In the genomic region with DNA sequence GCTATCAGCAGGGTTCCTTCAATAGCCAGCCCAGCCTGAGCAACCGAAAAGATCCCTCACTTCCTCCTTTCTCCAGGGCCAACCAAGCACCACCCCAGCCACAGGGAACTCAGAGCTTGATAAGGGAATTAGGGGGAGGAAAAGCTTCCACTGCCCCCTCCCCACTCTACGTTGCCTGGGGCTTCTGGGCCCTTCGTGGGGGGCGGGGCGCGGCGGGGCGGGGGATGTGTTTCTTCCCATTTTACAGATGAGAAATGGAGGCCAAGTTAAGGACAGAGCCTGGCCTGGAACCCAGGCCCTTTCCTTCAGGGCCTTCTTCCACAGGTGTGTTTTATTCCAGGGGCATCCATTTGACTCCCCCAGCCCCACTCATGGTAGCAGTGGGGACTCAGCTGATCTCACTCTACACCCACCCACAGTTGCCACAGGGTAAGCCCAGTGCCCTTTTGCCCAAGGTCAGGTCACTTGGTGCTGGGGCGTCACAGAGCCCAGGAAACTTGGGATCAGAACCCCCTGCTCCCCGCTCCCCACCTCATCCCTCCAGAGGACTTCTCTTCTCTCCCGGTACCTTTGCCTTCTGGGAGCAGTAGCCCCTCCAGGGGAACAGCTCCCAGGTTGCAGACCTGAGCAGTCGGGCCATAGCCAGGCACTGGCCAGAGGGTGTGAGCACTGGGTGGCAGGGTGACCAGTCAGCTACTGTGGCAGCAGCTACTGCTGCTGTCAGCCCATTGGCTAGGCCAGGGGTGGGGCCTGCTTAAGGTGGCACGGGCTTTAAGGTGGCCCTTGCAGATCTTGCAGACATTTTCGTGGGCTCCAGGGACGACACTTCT, we compare ENCODE assay signal across 1 cellular context.
TF ChIP-seq lines count a peak whose summit lies in the region.

TSS of gene LDHD (minus strand) at position 700 of the 830 bp plus-strand sequence. CDS start at position 640, 60 bp downstream.

TF ChIP-seq in HepG2, 621 proteins besides CTCF, POLR2A, EP300 and RAD21 (continued from another document and continues in another):
- TF ChIP-seq, protein P1, sequence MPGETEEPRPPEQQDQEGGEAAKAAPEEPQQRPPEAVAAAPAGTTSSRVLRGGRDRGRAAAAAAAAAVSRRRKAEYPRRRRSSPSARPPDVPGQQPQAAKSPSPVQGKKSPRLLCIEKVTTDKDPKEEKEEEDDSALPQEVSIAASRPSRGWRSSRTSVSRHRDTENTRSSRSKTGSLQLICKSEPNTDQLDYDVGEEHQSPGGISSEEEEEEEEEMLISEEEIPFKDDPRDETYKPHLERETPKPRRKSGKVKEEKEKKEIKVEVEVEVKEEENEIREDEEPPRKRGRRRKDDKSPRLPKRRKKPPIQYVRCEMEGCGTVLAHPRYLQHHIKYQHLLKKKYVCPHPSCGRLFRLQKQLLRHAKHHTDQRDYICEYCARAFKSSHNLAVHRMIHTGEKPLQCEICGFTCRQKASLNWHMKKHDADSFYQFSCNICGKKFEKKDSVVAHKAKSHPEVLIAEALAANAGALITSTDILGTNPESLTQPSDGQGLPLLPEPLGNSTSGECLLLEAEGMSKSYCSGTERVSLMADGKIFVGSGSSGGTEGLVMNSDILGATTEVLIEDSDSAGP (CRISPR knock-in tag; IDR thresholded peaks at IDR 0.05; ENCODE audit: borderline replicate concordance) = peak; percentile 87
- TF ChIP-seq ZFYVE20 (CRISPR knock-in tag; IDR thresholded peaks at IDR 0.05; ENCODE audit: borderline replicate concordance, low read depth) (no peak), PBX2 (CRISPR knock-in tag; IDR thresholded peaks at IDR 0.05) (no peak), ZNF773 (CRISPR knock-in tag; IDR thresholded peaks at IDR 0.05; ENCODE audit: borderline replicate concordance) (no peak), TEF (CRISPR knock-in tag; IDR thresholded peaks at IDR 0.05) (no peak), ZHX2 (IDR thresholded peaks at IDR 0.05; ENCODE audit: low read depth) (no peak), ZHX2 (CRISPR knock-in tag; IDR thresholded peaks at IDR 0.05; ENCODE audit: borderline replicate concordance) (no peak), DDIT3 (CRISPR knock-in tag; IDR thresholded peaks at IDR 0.05) (no peak), KDM6A (CRISPR knock-in tag; IDR thresholded peaks at IDR 0.05; ENCODE audit: low read depth) (no peak), RBFOX2 (IDR thresholded peaks at IDR 0.05; ENCODE audit: low read depth, low read length) (peak; percentile 53), ZNF143 (CRISPR knock-in tag; IDR thresholded peaks at IDR 0.05) (0 out of 2 replicates have a peak, but pooled peaks have one; percentile 26), NCOA2 (CRISPR knock-in tag; IDR thresholded peaks at IDR 0.05) (peak; percentile 62; the same call in 1 of the 2 replicates)
- TF ChIP-seq, protein P2, sequence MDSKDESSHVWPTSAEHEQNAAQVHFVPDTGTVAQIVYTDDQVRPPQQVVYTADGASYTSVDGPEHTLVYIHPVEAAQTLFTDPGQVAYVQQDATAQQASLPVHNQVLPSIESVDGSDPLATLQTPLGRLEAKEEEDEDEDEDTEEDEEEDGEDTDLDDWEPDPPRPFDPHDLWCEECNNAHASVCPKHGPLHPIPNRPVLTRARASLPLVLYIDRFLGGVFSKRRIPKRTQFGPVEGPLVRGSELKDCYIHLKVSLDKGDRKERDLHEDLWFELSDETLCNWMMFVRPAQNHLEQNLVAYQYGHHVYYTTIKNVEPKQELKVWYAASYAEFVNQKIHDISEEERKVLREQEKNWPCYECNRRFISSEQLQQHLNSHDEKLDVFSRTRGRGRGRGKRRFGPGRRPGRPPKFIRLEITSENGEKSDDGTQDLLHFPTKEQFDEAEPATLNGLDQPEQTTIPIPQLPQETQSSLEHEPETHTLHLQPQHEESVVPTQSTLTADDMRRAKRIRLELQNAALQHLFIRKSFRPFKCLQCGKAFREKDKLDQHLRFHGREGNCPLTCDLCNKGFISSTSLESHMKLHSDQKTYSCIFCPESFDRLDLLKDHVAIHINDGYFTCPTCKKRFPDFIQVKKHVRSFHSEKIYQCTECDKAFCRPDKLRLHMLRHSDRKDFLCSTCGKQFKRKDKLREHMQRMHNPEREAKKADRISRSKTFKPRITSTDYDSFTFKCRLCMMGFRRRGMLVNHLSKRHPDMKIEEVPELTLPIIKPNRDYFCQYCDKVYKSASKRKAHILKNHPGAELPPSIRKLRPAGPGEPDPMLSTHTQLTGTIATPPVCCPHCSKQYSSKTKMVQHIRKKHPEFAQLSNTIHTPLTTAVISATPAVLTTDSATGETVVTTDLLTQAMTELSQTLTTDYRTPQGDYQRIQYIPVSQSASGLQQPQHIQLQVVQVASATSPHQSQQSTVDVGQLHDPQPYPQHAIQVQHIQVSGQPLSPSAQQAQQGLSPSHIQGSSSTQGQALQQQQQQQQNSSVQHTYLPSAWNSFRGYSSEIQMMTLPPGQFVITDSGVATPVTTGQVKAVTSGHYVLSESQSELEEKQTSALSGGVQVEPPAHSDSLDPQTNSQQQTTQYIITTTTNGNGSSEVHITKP (CRISPR knock-in tag; IDR thresholded peaks at IDR 0.05; ENCODE audit: low read depth) = no peak; the same call in 1 of the 2 replicates
- TF ChIP-seq, protein P3, sequence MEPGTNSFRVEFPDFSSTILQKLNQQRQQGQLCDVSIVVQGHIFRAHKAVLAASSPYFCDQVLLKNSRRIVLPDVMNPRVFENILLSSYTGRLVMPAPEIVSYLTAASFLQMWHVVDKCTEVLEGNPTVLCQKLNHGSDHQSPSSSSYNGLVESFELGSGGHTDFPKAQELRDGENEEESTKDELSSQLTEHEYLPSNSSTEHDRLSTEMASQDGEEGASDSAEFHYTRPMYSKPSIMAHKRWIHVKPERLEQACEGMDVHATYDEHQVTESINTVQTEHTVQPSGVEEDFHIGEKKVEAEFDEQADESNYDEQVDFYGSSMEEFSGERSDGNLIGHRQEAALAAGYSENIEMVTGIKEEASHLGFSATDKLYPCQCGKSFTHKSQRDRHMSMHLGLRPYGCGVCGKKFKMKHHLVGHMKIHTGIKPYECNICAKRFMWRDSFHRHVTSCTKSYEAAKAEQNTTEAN (CRISPR knock-in tag; conservative IDR thresholded peaks at IDR 0.05) = peak; percentile 48; the same call in 1 of the 2 replicates
- TF ChIP-seq, protein P4, sequence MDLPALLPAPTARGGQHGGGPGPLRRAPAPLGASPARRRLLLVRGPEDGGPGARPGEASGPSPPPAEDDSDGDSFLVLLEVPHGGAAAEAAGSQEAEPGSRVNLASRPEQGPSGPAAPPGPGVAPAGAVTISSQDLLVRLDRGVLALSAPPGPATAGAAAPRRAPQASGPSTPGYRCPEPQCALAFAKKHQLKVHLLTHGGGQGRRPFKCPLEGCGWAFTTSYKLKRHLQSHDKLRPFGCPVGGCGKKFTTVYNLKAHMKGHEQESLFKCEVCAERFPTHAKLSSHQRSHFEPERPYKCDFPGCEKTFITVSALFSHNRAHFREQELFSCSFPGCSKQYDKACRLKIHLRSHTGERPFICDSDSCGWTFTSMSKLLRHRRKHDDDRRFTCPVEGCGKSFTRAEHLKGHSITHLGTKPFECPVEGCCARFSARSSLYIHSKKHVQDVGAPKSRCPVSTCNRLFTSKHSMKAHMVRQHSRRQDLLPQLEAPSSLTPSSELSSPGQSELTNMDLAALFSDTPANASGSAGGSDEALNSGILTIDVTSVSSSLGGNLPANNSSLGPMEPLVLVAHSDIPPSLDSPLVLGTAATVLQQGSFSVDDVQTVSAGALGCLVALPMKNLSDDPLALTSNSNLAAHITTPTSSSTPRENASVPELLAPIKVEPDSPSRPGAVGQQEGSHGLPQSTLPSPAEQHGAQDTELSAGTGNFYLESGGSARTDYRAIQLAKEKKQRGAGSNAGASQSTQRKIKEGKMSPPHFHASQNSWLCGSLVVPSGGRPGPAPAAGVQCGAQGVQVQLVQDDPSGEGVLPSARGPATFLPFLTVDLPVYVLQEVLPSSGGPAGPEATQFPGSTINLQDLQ (CRISPR knock-in tag; IDR thresholded peaks at IDR 0.05) = no peak
